14 cellular contexts compared by ENCODE assay signal in genomic region chr12:127238061-127238460, GRCh38.
"Had no signal": no experiment of that assay in that cellular context is flagged by ENCODE, and none has a peak within 500 bp of the region (broad histone marks: within the 10 kb centered on the region; RNA-seq: fewer than 3 reads in every experiment).

No MANE protein-coding gene starts in this region.

- H3K4me3 ChIP-seq: ascending aorta, cardiac muscle cell, hepatocyte, thyroid gland, uterus had no signal

- H3K4me1 Mint-ChIP-seq: activated CD4-positive, alpha-beta memory T cell treated with anti-CD3 and anti-CD28 coated beads, Interleukin-2, amount 10 ng/mL, durations not matched to agents 7 days and 5 days; activated CD4-positive, alpha-beta T cell treated with anti-CD3 and anti-CD28 coated beads for 36 hours; activated naive CD8-positive, alpha-beta T cell treated with anti-CD3 and anti-CD28 coated beads, Interleukin-2, amount 10 ng/mL, durations not matched to agents 7 days and 5 days; naive B cell; stimulated activated effector memory CD8-positive, alpha-beta T cell treated with anti-CD3 and anti-CD28 coated beads, Interleukin-12 subunit alpha, Interleukin-12 subunit beta, amount 100 ng/mL, for 72 hours had no signal

- H3K36me3 Mint-ChIP-seq: activated naive CD8-positive, alpha-beta T cell treated with anti-CD3 and anti-CD28 coated beads, Interleukin-2, amount 10 ng/mL, durations not matched to agents 7 days and 5 days; naive B cell; stimulated activated effector memory CD8-positive, alpha-beta T cell treated with anti-CD3 and anti-CD28 coated beads, Interleukin-12 subunit alpha, Interleukin-12 subunit beta, amount 100 ng/mL, for 72 hours had no signal

- H3K4me3 Mint-ChIP-seq: activated CD4-positive, alpha-beta memory T cell treated with anti-CD3 and anti-CD28 coated beads, Interleukin-2, amount 10 ng/mL, durations not matched to agents 7 days and 5 days; activated CD4-positive, alpha-beta T cell treated with anti-CD3 and anti-CD28 coated beads for 36 hours; activated naive CD8-positive, alpha-beta T cell treated with anti-CD3 and anti-CD28 coated beads, Interleukin-2, amount 10 ng/mL, durations not matched to agents 7 days and 5 days; naive B cell; stimulated activated effector memory CD8-positive, alpha-beta T cell treated with anti-CD3 and anti-CD28 coated beads, Interleukin-12 subunit alpha, Interleukin-12 subunit beta, amount 100 ng/mL, for 72 hours; T-helper 2 cell treated with Interferon-gamma antibody and Interleukin-4, amounts not matched to agents 5 μg/mL and 100 μg/mL, for 36 hours had no signal

- H3K9me3 Mint-ChIP-seq: activated naive CD8-positive, alpha-beta T cell treated with anti-CD3 and anti-CD28 coated beads, Interleukin-2, amount 10 ng/mL, durations not matched to agents 7 days and 5 days; stimulated activated effector memory CD8-positive, alpha-beta T cell treated with anti-CD3 and anti-CD28 coated beads, Interleukin-12 subunit alpha, Interleukin-12 subunit beta, amount 100 ng/mL, for 72 hours; T-helper 2 cell treated with Interferon-gamma antibody and Interleukin-4, amounts not matched to agents 5 μg/mL and 100 μg/mL, for 36 hours had no signal

- FAIRE-seq: colon had no signal

- H3K36me3 ChIP-seq: ascending aorta, cardiac muscle cell, thyroid gland, uterus had no signal

- DNase-seq: activated CD4-positive, alpha-beta memory T cell treated with anti-CD3 and anti-CD28 coated beads, Interleukin-2, amount 10 ng/mL, durations not matched to agents 7 days and 5 days; activated CD4-positive, alpha-beta T cell treated with anti-CD3 and anti-CD28 coated beads for 36 hours; activated naive CD8-positive, alpha-beta T cell treated with anti-CD3 and anti-CD28 coated beads, Interleukin-2, amount 10 ng/mL, durations not matched to agents 7 days and 5 days; activated T-cell treated with anti-CD3 and anti-CD28 coated beads, Interleukin-2, amount 50 U/mL, for 48 hours; naive B cell; right cardiac atrium; thyroid gland; uterus had no signal

- ATAC-seq: activated CD4-positive, alpha-beta T cell treated with anti-CD3 and anti-CD28 coated beads for 36 hours; right cardiac atrium; stimulated activated effector memory CD8-positive, alpha-beta T cell treated with anti-CD3 and anti-CD28 coated beads, Interleukin-12 subunit alpha, Interleukin-12 subunit beta, amount 100 ng/mL, for 72 hours had no signal

- H3K27me3 Mint-ChIP-seq: activated naive CD8-positive, alpha-beta T cell treated with anti-CD3 and anti-CD28 coated beads, Interleukin-2, amount 10 ng/mL, durations not matched to agents 7 days and 5 days; naive B cell had no signal

- H3K27me3 ChIP-seq: ascending aorta, cardiac muscle cell, hepatocyte, thyroid gland, uterus had no signal

- H3K27ac Mint-ChIP-seq: activated CD4-positive, alpha-beta memory T cell treated with anti-CD3 and anti-CD28 coated beads, Interleukin-2, amount 10 ng/mL, durations not matched to agents 7 days and 5 days; activated CD4-positive, alpha-beta T cell treated with anti-CD3 and anti-CD28 coated beads for 36 hours; activated naive CD8-positive, alpha-beta T cell treated with anti-CD3 and anti-CD28 coated beads, Interleukin-2, amount 10 ng/mL, durations not matched to agents 7 days and 5 days; naive B cell; stimulated activated effector memory CD8-positive, alpha-beta T cell treated with anti-CD3 and anti-CD28 coated beads, Interleukin-12 subunit alpha, Interleukin-12 subunit beta, amount 100 ng/mL, for 72 hours; T-helper 2 cell treated with Interferon-gamma antibody and Interleukin-4, amounts not matched to agents 5 μg/mL and 100 μg/mL, for 36 hours had no signal
